Comparison of ENCODE assay signal across 9 cellular contexts in genomic region chr6:90350689-90351554, GRCh38. TPM values are rescaled to one million over a fixed set of nuclear protein-coding genes. Genes with fewer than 3 reads are reported as not detected.
DNase-seq lines count a peak whose midpoint lies in the region; ATAC-seq, FAIRE-seq and TF ChIP-seq lines count a peak whose summit lies in the region.
"Had no signal": no experiment of that assay in that cellular context is flagged by ENCODE, and none has a peak within 500 bp of the region (broad histone marks: within the 10 kb centered on the region; RNA-seq: fewer than 3 reads in every experiment).

No MANE protein-coding gene starts in this region.

- H3K27me3 Mint-ChIP-seq in activated T-helper 1 cell treated with anti-CD3 and anti-CD28 coated beads, Interleukin-12 subunit alpha, Interleukin-12 subunit beta, Interleukin-2, Interleukin-4 antibody, amounts not matched to agents 30 ng/mL and 10 ng/mL and 1 ng/mL, durations not matched to agents 14 hours and 24 hours and 36 hours (ENCODE audit: insufficient read depth), result peaks cover 10% of the 10 kb centered on the region
- H3K27me3 Mint-ChIP-seq in nephron progenitor cell (ENCODE audit: low read depth, poor library complexity), result peaks cover 14% of the 10 kb centered on the region

- ATAC-seq in HG02623 (IDR thresholded peaks at IDR 0.05; ENCODE audit: unreplicated experiment) (no peak), psoas muscle (no peak)

- no peak overlapping the region for H3K27ac ChIP-seq in suprapubic skin
- no peak overlapping the region for H3K27ac ChIP-seq in psoas muscle
- H3K27ac ChIP-seq: dorsolateral prefrontal cortex had no signal

- H3K9me3 ChIP-seq in suprapubic skin (no peaks in the 10 kb centered on the region), psoas muscle (no peaks in the 10 kb centered on the region)

- WGBS in suprapubic skin, result 64% methylated on average over 8 of the region's 8 CpGs
- 43 to 48% (median 43%) methylated on average over 8 of the region's 8 CpGs for WGBS in psoas muscle, 3 donors

- H3K36me3 ChIP-seq in suprapubic skin (no peaks in the 10 kb centered on the region), psoas muscle (ENCODE audit: insufficient read depth in 1 of 2, low read depth in 1 of 2) (no peaks in the 10 kb centered on the region)

- H3K4me3 ChIP-seq in suprapubic skin, result no peak overlapping the region
- no peak overlapping the region for H3K4me3 ChIP-seq in psoas muscle
- H3K4me3 ChIP-seq: dorsolateral prefrontal cortex had no signal

- FAIRE-seq in GM12891 (lab: Jason Lieb, UNC), result no peak

- H3K27ac Mint-ChIP-seq in activated T-helper 1 cell treated with anti-CD3 and anti-CD28 coated beads, Interleukin-12 subunit alpha, Interleukin-12 subunit beta, Interleukin-2, Interleukin-4 antibody, amounts not matched to agents 30 ng/mL and 10 ng/mL and 1 ng/mL, durations not matched to agents 14 hours and 24 hours and 36 hours, result peak overlapping the region; percentile 78
- peak overlapping the region; percentile 7 for H3K27ac Mint-ChIP-seq in nephron progenitor cell

- DNase-seq in GM12891 (ENCODE audit: insufficient read length, low spot score), result no peak
- DNase-seq in RPMI8226, result peak; percentile 19
- DNase-seq in activated T-helper 1 cell treated with anti-CD3 and anti-CD28 coated beads, Interleukin-12 subunit alpha, Interleukin-12 subunit beta, Interleukin-2, Interleukin-4 antibody, amounts not matched to agents 30 ng/mL and 10 ng/mL and 1 ng/mL, durations not matched to agents 14 hours and 24 hours and 36 hours (ENCODE audit: low spot score), result peak; percentile 38
- DNase-seq in nephron progenitor cell, result no peak
- DNase-seq in NCI-H1105 treated with DMSO at 0.1 percent for 48 hours (lab: John Stamatoyannopoulos, UW), result no peak
- DNase-seq in suprapubic skin (ENCODE audit: low spot score in 2 of 2), result no peak
- DNase-seq in psoas muscle, result no peak
- DNase-seq: dorsolateral prefrontal cortex had no signal

- no peak for TF ChIP-seq POLR2A in GM12891 (IDR thresholded peaks at IDR 0.05; ENCODE audit: low read depth, low read length)
- no peak for TF ChIP-seq POLR2A in suprapubic skin (IDR thresholded peaks at IDR 0.05)

- TF ChIP-seq EP300 in suprapubic skin (IDR thresholded peaks at IDR 0.05), result no peak

- peak overlapping the region; percentile 39 for H3K4me3 Mint-ChIP-seq in activated T-helper 1 cell treated with anti-CD3 and anti-CD28 coated beads, Interleukin-12 subunit alpha, Interleukin-12 subunit beta, Interleukin-2, Interleukin-4 antibody, amounts not matched to agents 30 ng/mL and 10 ng/mL and 1 ng/mL, durations not matched to agents 14 hours and 24 hours and 36 hours
- no peak overlapping the region for H3K4me3 Mint-ChIP-seq in nephron progenitor cell

- peaks cover 4% of the 10 kb centered on the region for H3K36me3 Mint-ChIP-seq in activated T-helper 1 cell treated with anti-CD3 and anti-CD28 coated beads, Interleukin-12 subunit alpha, Interleukin-12 subunit beta, Interleukin-2, Interleukin-4 antibody, amounts not matched to agents 30 ng/mL and 10 ng/mL and 1 ng/mL, durations not matched to agents 14 hours and 24 hours and 36 hours (ENCODE audit: low read depth)
- no peaks in the 10 kb centered on the region for H3K36me3 Mint-ChIP-seq in nephron progenitor cell (ENCODE audit: low read depth)

- H3K4me1 Mint-ChIP-seq in activated T-helper 1 cell treated with anti-CD3 and anti-CD28 coated beads, Interleukin-12 subunit alpha, Interleukin-12 subunit beta, Interleukin-2, Interleukin-4 antibody, amounts not matched to agents 30 ng/mL and 10 ng/mL and 1 ng/mL, durations not matched to agents 14 hours and 24 hours and 36 hours (ENCODE audit: low read depth), result peaks cover 46% of the 10 kb centered on the region
- peaks cover 46% of the 10 kb centered on the region for H3K4me1 Mint-ChIP-seq in nephron progenitor cell

- H3K27me3 ChIP-seq in suprapubic skin (no peaks in the 10 kb centered on the region), psoas muscle (ENCODE audit: insufficient read depth in 3 of 3, low read length in 2 of 3) (peaks cover 0 to 7% (median 0%) of the 10 kb centered on the region in 3 donors)

- TF ChIP-seq CTCF in nephron progenitor cell (IDR thresholded peaks at IDR 0.05), result no peak
- no peak for TF ChIP-seq CTCF in suprapubic skin (IDR thresholded peaks at IDR 0.05)
- TF ChIP-seq CTCF in psoas muscle (IDR thresholded peaks at IDR 0.05), result no peak

- H3K4me1 ChIP-seq in suprapubic skin (no peaks in the 10 kb centered on the region), psoas muscle (no peaks in the 10 kb centered on the region)

- peaks cover 7% of the 10 kb centered on the region for H3K9me3 Mint-ChIP-seq in activated T-helper 1 cell treated with anti-CD3 and anti-CD28 coated beads, Interleukin-12 subunit alpha, Interleukin-12 subunit beta, Interleukin-2, Interleukin-4 antibody, amounts not matched to agents 30 ng/mL and 10 ng/mL and 1 ng/mL, durations not matched to agents 14 hours and 24 hours and 36 hours
- no peaks in the 10 kb centered on the region for H3K9me3 Mint-ChIP-seq in nephron progenitor cell

- intact Hi-C loops in activated T-helper 1 cell treated with anti-CD3 and anti-CD28 coated beads, Interleukin-12 subunit alpha, Interleukin-12 subunit beta, Interleukin-2, Interleukin-4 antibody, amounts not matched to agents 30 ng/mL and 10 ng/mL and 1 ng/mL, durations not matched to agents 14 hours and 24 hours and 36 hours (cut with micrococcal nuclease), result loop anchor here (1.0 to 5.0 kb wide), 8 partner anchors 19 to 128 kb away; partner anchors contain the start of gene BACH2
- intact Hi-C loops in psoas muscle (cut with DNase I), result no loop called here

TF ChIP-seq in GM12891, 5 proteins besides CTCF, POLR2A, EP300 and RAD21:
- TF ChIP-seq TAF1 (IDR thresholded peaks at IDR 0.05; ENCODE audit: low read depth, low read length) (no peak), SPI1 (IDR thresholded peaks at IDR 0.05; ENCODE audit: low read depth, low read length) (peak; percentile 31; the same call in 1 of the 2 replicates), PAX5 (IDR thresholded peaks at IDR 0.05; ENCODE audit: insufficient read depth, low read length, severe bottlenecking) (no peak), POLR2AphosphoS5 (IDR thresholded peaks at IDR 0.05; ENCODE audit: low read depth, low read length) (no peak), POU2F2 (IDR thresholded peaks at IDR 0.05; ENCODE audit: low read depth, low read length) (no peak)
TF ChIP-seq in GM12891: peak in this region for 1.

RNA-seq across cellular contexts. Expression of gene BACH2, which starts 54.3 kb away (rescaled TPM):
- 0.01 TPM for polyA plus RNA-seq in GM12891 (2012; ENCODE audit: low read depth, missing spikeins)
- 68.1 and 71.2 TPM in 2 replicates for total RNA-seq in activated T-helper 1 cell treated with anti-CD3 and anti-CD28 coated beads, Interleukin-12 subunit alpha, Interleukin-12 subunit beta, Interleukin-2, Interleukin-4 antibody, amounts not matched to agents 30 ng/mL and 10 ng/mL and 1 ng/mL, durations not matched to agents 14 hours and 24 hours and 36 hours
- total RNA-seq in suprapubic skin (10 to 100 TPM in 2 of 4 donors, 1 to 10 TPM in 2; 8.5 to 20.0 (median 13.3) TPM), psoas muscle (10 to 100 TPM in 2 of 4 donors, 1 to 10 TPM in 2; 5.9 to 16.9 (median 10.0) TPM)
- polyA plus RNA-seq in psoas muscle, result 1 to 10 TPM in 1 of 3 donors, under 1 TPM in 2; 0.12 to 1.2 (median 1.00) TPM

Comparison
In these comparisons a context has a peak if more than half of its experiments do, and no peak if none do; other contexts are left out.
1. DNase-seq: peak in RPMI8226 (single experiment) and activated T-helper 1 cell treated with anti-CD3 and anti-CD28 coated beads, Interleukin-12 subunit alpha, Interleukin-12 subunit beta, Interleukin-2, Interleukin-4 antibody, amounts not matched to agents 30 ng/mL and 10 ng/mL and 1 ng/mL, durations not matched to agents 14 hours and 24 hours and 36 hours (single experiment); none in GM12891 (single experiment), nephron progenitor cell (single experiment), NCI-H1105 treated with DMSO at 0.1 percent for 48 hours (single experiment), suprapubic skin (0 of 2) and psoas muscle (0 of 2).